Comparison of ENCODE assay signal across 1 cellular context in genomic region chr4:184860018-184860530, GRCh38.
A peak's percentile ranks its signal among the peaks of the same experiment; 100 is the strongest.
TF ChIP-seq lines count a peak whose summit lies in the region.

No MANE protein-coding gene starts in this region.

TF ChIP-seq in GM12878, 131 proteins besides CTCF, POLR2A, EP300 and RAD21 (continued from another document):
- TF ChIP-seq MLLT1 (IDR thresholded peaks at IDR 0.05) (0 out of 2 replicates have a peak, but pooled peaks have one; percentile 18), SMARCA5 (IDR thresholded peaks at IDR 0.05) (no peak), ZNF274 (IDR thresholded peaks at IDR 0.05; ENCODE audit: insufficient read depth, insufficient read length) (no peak), GABPA (IDR thresholded peaks at IDR 0.05; ENCODE audit: low read depth) (no peak), CEBPZ (IDR thresholded peaks at IDR 0.05; ENCODE audit: low read depth, low read length) (no peak), RELA (IDR thresholded peaks at IDR 0.05; ENCODE audit: borderline replicate concordance, partially characterized antibody) (no peak), USF1 (IDR thresholded peaks at IDR 0.05; ENCODE audit: borderline replicate concordance, extremely low read length, insufficient read depth, low read depth, low read length) (no peak), MEF2B (IDR thresholded peaks at IDR 0.05; ENCODE audit: partially characterized antibody, poor library complexity, severe bottlenecking) (peak; percentile 70), SUPT20H (IDR thresholded peaks at IDR 0.05; ENCODE audit: borderline replicate concordance, control insufficient read depth, low read depth, low read length) (no peak), EED (IDR thresholded peaks at IDR 0.05; ENCODE audit: low read depth) (peak; percentile 68), SPI1 (IDR thresholded peaks at IDR 0.05; ENCODE audit: borderline replicate concordance, insufficient read depth, low read depth, low read length) (peak; percentile 34; the same call in 1 of the 2 replicates), RUNX3 (IDR thresholded peaks at IDR 0.05; ENCODE audit: low read length) (peak; percentile 59), NFIC (IDR thresholded peaks at IDR 0.05; ENCODE audit: low read depth, low read length) (peak; percentile 74), BRCA1 (IDR thresholded peaks at IDR 0.05; ENCODE audit: low read depth, low read length) (no peak), CHD4 (IDR thresholded peaks at IDR 0.05) (no peak), NR2F1 (conservative IDR thresholded peaks at IDR 0.05) (0 out of 2 replicates have a peak, but pooled peaks have one; percentile 24), ZNF24 (IDR thresholded peaks at IDR 0.05) (0 out of 2 replicates have a peak, but pooled peaks have one; percentile 53), NFYA (IDR thresholded peaks at IDR 0.05; ENCODE audit: borderline replicate concordance, low read depth, low read length) (no peak), RFX5 (IDR thresholded peaks at IDR 0.05; ENCODE audit: low read depth, low read length) (no peak), ETV6 (conservative IDR thresholded peaks at IDR 0.05 in 1 of 2, IDR thresholded peaks at IDR 0.05 in 1 of 2; ENCODE audit: borderline replicate concordance in 1 of 2, low read depth in 1 of 2) (peak in 1 of 2 experiments; percentile 73; a peak in 1 of 4 replicates), ATF3 (IDR thresholded peaks at IDR 0.05; ENCODE audit: borderline replicate concordance, extremely low read depth, low read depth, low read length) (no peak), USF2 (IDR thresholded peaks at IDR 0.05; ENCODE audit: borderline replicate concordance, low read depth, low read length) (no peak), LARP7 (IDR thresholded peaks at IDR 0.05) (no peak), FOXM1 (IDR thresholded peaks at IDR 0.05; ENCODE audit: low read depth, low read length) (peak; percentile 57; the same call in 1 of the 2 replicates), NR2C2 (IDR thresholded peaks at IDR 0.05; ENCODE audit: borderline replicate concordance, control insufficient read depth, insufficient read length, low read depth) (no peak), ZNF622 (IDR thresholded peaks at IDR 0.05) (no peak), PML (IDR thresholded peaks at IDR 0.05; ENCODE audit: low read length) (no peak), BHLHE40 (IDR thresholded peaks at IDR 0.05; ENCODE audit: borderline replicate concordance in 1 of 2, low read depth in 2 of 2, low read length in 1 of 2) (no peak), MYC (IDR thresholded peaks at IDR 0.05; ENCODE audit: insufficient read depth, insufficient read length, insufficient replicate concordance, low read length, severe bottlenecking) (no peak), TAF1 (IDR thresholded peaks at IDR 0.05; ENCODE audit: borderline replicate concordance, low read depth, low read length) (peak; percentile 23; the same call in 1 of the 2 replicates), JUNB (IDR thresholded peaks at IDR 0.05) (peak; percentile 51), PAX5 (IDR thresholded peaks at IDR 0.05; ENCODE audit: borderline replicate concordance, low read depth, low read length) (no peak), BMI1 (IDR thresholded peaks at IDR 0.05; ENCODE audit: borderline replicate concordance) (no peak), MEF2A (IDR thresholded peaks at IDR 0.05; ENCODE audit: insufficient read depth, low read depth, low read length) (no peak), CREB1 (IDR thresholded peaks at IDR 0.05; ENCODE audit: low read depth) (no peak), ATF2 (IDR thresholded peaks at IDR 0.05; ENCODE audit: low read length) (peak; percentile 43; the same call in 1 of the 2 replicates), PAX8 (IDR thresholded peaks at IDR 0.05) (no peak), POU2F2 (IDR thresholded peaks at IDR 0.05; ENCODE audit: borderline replicate concordance, low read depth, low read length) (peak; percentile 27; the same call in 1 of the 3 replicates), ATF7 (IDR thresholded peaks at IDR 0.05; ENCODE audit: low read depth) (0 out of 2 replicates have a peak, but pooled peaks have one; percentile 37), MTA2 (IDR thresholded peaks at IDR 0.05; ENCODE audit: low read depth) (peak; percentile 74), TCF7 (IDR thresholded peaks at IDR 0.05; ENCODE audit: borderline replicate concordance) (0 out of 2 replicates have a peak, but pooled peaks have one; percentile 46), IKZF1 (conservative IDR thresholded peaks at IDR 0.05) (peak; percentile 67), CEBPB (IDR thresholded peaks at IDR 0.05; ENCODE audit: borderline replicate concordance in 1 of 2, low read depth in 2 of 2, low read length in 2 of 2) (peak; percentile 69 to 89; a peak in 3 of 4 replicates), BCL11A (IDR thresholded peaks at IDR 0.05; ENCODE audit: low read depth, low read length) (peak; percentile 38; the same call in 1 of the 2 replicates), TBL1XR1 (IDR thresholded peaks at IDR 0.05; ENCODE audit: low read depth, low read length) (0 out of 2 replicates have a peak, but pooled peaks have one; percentile 47), HDGF (IDR thresholded peaks at IDR 0.05) (no peak), MTA3 (IDR thresholded peaks at IDR 0.05; ENCODE audit: borderline replicate concordance, low read length) (peak; percentile 70; the same call in 1 of the 2 replicates)
- TF ChIP-seq, protein P1, sequence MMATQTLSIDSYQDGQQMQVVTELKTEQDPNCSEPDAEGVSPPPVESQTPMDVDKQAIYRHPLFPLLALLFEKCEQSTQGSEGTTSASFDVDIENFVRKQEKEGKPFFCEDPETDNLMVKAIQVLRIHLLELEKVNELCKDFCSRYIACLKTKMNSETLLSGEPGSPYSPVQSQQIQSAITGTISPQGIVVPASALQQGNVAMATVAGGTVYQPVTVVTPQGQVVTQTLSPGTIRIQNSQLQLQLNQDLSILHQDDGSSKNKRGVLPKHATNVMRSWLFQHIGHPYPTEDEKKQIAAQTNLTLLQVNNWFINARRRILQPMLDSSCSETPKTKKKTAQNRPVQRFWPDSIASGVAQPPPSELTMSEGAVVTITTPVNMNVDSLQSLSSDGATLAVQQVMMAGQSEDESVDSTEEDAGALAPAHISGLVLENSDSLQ (IDR thresholded peaks at IDR 0.05): no peak
- TF ChIP-seq, protein P2, sequence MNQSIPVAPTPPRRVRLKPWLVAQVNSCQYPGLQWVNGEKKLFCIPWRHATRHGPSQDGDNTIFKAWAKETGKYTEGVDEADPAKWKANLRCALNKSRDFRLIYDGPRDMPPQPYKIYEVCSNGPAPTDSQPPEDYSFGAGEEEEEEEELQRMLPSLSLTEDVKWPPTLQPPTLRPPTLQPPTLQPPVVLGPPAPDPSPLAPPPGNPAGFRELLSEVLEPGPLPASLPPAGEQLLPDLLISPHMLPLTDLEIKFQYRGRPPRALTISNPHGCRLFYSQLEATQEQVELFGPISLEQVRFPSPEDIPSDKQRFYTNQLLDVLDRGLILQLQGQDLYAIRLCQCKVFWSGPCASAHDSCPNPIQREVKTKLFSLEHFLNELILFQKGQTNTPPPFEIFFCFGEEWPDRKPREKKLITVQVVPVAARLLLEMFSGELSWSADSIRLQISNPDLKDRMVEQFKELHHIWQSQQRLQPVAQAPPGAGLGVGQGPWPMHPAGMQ (IDR thresholded peaks at IDR 0.05; ENCODE audit: borderline replicate concordance): no peak
- TF ChIP-seq, protein P3, sequence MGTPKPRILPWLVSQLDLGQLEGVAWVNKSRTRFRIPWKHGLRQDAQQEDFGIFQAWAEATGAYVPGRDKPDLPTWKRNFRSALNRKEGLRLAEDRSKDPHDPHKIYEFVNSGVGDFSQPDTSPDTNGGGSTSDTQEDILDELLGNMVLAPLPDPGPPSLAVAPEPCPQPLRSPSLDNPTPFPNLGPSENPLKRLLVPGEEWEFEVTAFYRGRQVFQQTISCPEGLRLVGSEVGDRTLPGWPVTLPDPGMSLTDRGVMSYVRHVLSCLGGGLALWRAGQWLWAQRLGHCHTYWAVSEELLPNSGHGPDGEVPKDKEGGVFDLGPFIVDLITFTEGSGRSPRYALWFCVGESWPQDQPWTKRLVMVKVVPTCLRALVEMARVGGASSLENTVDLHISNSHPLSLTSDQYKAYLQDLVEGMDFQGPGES (IDR thresholded peaks at IDR 0.05): no peak
TF ChIP-seq in GM12878: peak in this region for 26.
